ENCODE assay signal across 8 cellular contexts in genomic region chr15:64355559-64356442, GRCh38. TPM values are rescaled to one million over a fixed set of nuclear protein-coding genes. Genes with fewer than 3 reads are reported as not detected.
A peak's percentile ranks its signal among the peaks of the same experiment; 100 is the strongest.
DNase-seq lines count a peak whose midpoint lies in the region; ATAC-seq and TF ChIP-seq lines count a peak whose summit lies in the region.

CSNK1G1 (minus strand) TSS chr15:64356173; CDS start chr15:64300499, 55,674 bp downstream.

- peak; percentile 42 for TF ChIP-seq POLR2A in GM18505 (IDR thresholded peaks at IDR 0.05; ENCODE audit: borderline replicate concordance, extremely low read depth, insufficient read depth, insufficient read length)

- DNase-seq in NCI-H2029 treated with DMSO at 0.1 percent for 48 hours (lab: John Stamatoyannopoulos, UW), result peak; percentile 81
- DNase-seq in T-helper 9 cell, result peak; percentile 86
- peak; percentile 95 for DNase-seq in astrocyte of the cerebellum (ENCODE audit: low read depth)
- peak; percentile 89 for DNase-seq in hepatic stellate cell (ENCODE audit: low spot score)
- DNase-seq in aorta, result peak; percentile 97 to 98

- H3K27ac ChIP-seq in rectal smooth muscle tissue (ENCODE audit: low read depth, low read length) (peak within 1 kb of the TSS; percentile 64), aorta (ENCODE audit: low read depth in 1 of 2, low read length in 2 of 2) (peak within 1 kb of the TSS in 1 of 2 donors; percentile 9)

- H3K4me3 ChIP-seq in astrocyte of the cerebellum (ENCODE audit: low read depth, low read length) (peak within 1 kb of the TSS; percentile 95), rectal smooth muscle tissue (ENCODE audit: low read length) (peak within 1 kb of the TSS; percentile 89), aorta (ENCODE audit: low read length in 2 of 2) (peak within 1 kb of the TSS; percentile 90 to 91)

- H3K4me1 ChIP-seq in rectal smooth muscle tissue (ENCODE audit: control insufficient read depth, insufficient read depth, low read length) (peaks cover 11% of the 10 kb centered on the region), aorta (ENCODE audit: control insufficient read depth in 1 of 2, insufficient read depth in 2 of 2, low read length in 2 of 2) (no peaks in the 10 kb centered on the region)

- intact Hi-C loops in aorta (cut with DNase I), result loop anchor here (1.0 to 10.0 kb wide), 3 partner anchors 151 to 194 kb away; partner anchors contain the start of gene PPIB (in 1 of the 2)

- H3K36me3 ChIP-seq in rectal smooth muscle tissue (ENCODE audit: control insufficient read depth, insufficient read depth, low read length) (no peaks in the 10 kb centered on the region), aorta (ENCODE audit: control insufficient read depth in 1 of 2, insufficient read depth in 2 of 2, low read length in 1 of 2) (no peaks in the 10 kb centered on the region)

- TF ChIP-seq CTCF in astrocyte of the cerebellum (IDR thresholded peaks at IDR 0.05; ENCODE audit: low read depth, low read length, missing control alignments), result no peak

- peak within 1 kb of the TSS; percentile 2 for H3K9ac ChIP-seq in rectal smooth muscle tissue (ENCODE audit: low read length)

- ATAC-seq in GM18505 (IDR thresholded peaks at IDR 0.05; ENCODE audit: unreplicated experiment) (peak; percentile 93), HG02981 (IDR thresholded peaks at IDR 0.05; ENCODE audit: unreplicated experiment) (peak; percentile 97), aorta (ENCODE audit: low FRiP score) (peak; percentile 99)

- H3K27me3 ChIP-seq in rectal smooth muscle tissue (ENCODE audit: control insufficient read depth, insufficient read depth, low read length) (no peaks in the 10 kb centered on the region), aorta (ENCODE audit: control insufficient read depth in 1 of 2, insufficient read depth in 2 of 2, low read length in 1 of 2) (no peaks in the 10 kb centered on the region)

- WGBS in aorta, 2 donors, result 0% methylated on average over 45 to 55 of the region's 55 CpGs

- H3K9me3 ChIP-seq in aorta (ENCODE audit: control insufficient read depth, low read length), result no peaks in the 10 kb centered on the region

- in situ Hi-C loops in astrocyte of the cerebellum (cut with HindIII; ENCODE audit: low sequenced_read_pairs), result loop anchor here (25.0 kb wide), 1 partner anchor 144 kb away; no protein-coding TSS in a partner anchor

RNA-seq across cellular contexts. Expression of gene CSNK1G1, which starts in this region (rescaled TPM):
- total RNA-seq in aorta, result 10 to 100 TPM; 15.1 to 25.3 TPM
- polyA plus RNA-seq in aorta, result 1 to 10 TPM; 2.5 to 3.0 TPM
